24 cellular contexts compared by ENCODE assay signal in the genomic region with DNA sequence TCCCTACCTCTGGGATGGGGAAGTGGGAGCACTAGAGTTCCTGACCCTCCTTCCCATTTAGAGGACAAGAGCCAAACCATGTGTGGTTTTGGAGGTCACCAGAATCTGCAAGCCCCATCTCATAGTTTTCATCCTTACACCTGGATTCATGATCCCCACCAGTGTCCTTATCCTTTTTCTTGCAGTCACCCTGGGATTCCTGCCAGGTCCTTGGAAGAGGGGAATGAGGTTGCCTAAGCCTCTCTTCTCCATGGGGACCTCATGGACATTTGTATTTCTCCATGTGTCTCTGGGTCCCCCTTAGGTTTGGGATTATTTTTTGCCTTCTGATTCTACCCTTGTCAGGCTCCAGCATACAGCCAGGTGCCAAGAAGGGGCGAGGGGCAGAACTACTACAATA. TPM values are rescaled to one million over a fixed set of nuclear protein-coding genes. Genes with fewer than 3 reads are reported as not detected.
DNase-seq lines count a peak whose midpoint lies in the region; ATAC-seq and TF ChIP-seq lines count a peak whose summit lies in the region.
"Had no signal": no experiment of that assay in that cellular context is flagged by ENCODE, and none has a peak within 500 bp of the region (broad histone marks: within the 10 kb centered on the region; RNA-seq: fewer than 3 reads in every experiment).

No MANE protein-coding gene starts in this region.

- H2BK120ac ChIP-seq in IMR-90 (ENCODE audit: low read depth, low read length) = no peak overlapping the region

- no peaks in the 10 kb centered on the region for H3K9me3 ChIP-seq in left ventricle myocardium inferior (replicated peaks)
- no peaks in the 10 kb centered on the region for H3K9me3 ChIP-seq in heart right ventricle
- no peaks in the 10 kb centered on the region for H3K9me3 ChIP-seq in IMR-90 (ENCODE audit: control insufficient read depth, insufficient read depth, low read length)
- H3K9me3 ChIP-seq in gastroesophageal sphincter = no peaks in the 10 kb centered on the region
- H3K9me3 ChIP-seq: BE2C, Caco-2, Peyer's patch, SK-N-SH had no signal

- BruUV-seq in IMR-90 (replicated peaks; lab: Mats Ljungman, UMichigan) = no TSS peak

- H3K56ac ChIP-seq in IMR-90 (ENCODE audit: extremely low read depth, insufficient read depth, low read length) = no peak overlapping the region

- POLR2A ChIA-PET in IMR-90 (lab: Charles Lee; ENCODE audit: unreplicated experiment) = no interaction called here

- H3K4me3 ChIP-seq in left ventricle myocardium inferior (no peak overlapping the region), heart right ventricle (no peak overlapping the region), IMR-90 (ENCODE audit: insufficient read depth, low read depth, low read length) (no peak overlapping the region), gastroesophageal sphincter (no peak overlapping the region)
- H3K4me3 ChIP-seq: Peyer's patch had no signal

- in situ Hi-C loops in IMR-90 (cut with MboI; ENCODE audit: low sequenced_read_pairs) = no loop called here

- no peaks in the 10 kb centered on the region for H3K79me1 ChIP-seq in IMR-90 (ENCODE audit: low read depth in 1 of 2, low read length in 2 of 2)

- no peak overlapping the region for H3K4ac ChIP-seq in IMR-90 (ENCODE audit: low read depth, low read length)

- H3K18ac ChIP-seq in IMR-90 (ENCODE audit: low read depth, low read length) = no peak overlapping the region

- no peak for TF ChIP-seq POLR2A in IMR-90 (IDR thresholded peaks at IDR 0.05; ENCODE audit: low read depth, low read length)
- no peak for TF ChIP-seq POLR2A in gastroesophageal sphincter (IDR thresholded peaks at IDR 0.05)

- H4K8ac ChIP-seq in IMR-90 (ENCODE audit: low read depth in 2 of 2, low read length in 2 of 2) = no peak overlapping the region

- H4K5ac ChIP-seq in IMR-90 (ENCODE audit: low read depth, low read length) = no peak overlapping the region

- 10 to 19% methylated on average over 1 of the region's 1 CpG for WGBS in heart right ventricle, 2 donors
- WGBS in IMR-90 (ENCODE audit: extremely low coverage in 2 of 2, insufficient read length in 1 of 2), 2 experiments = 14% methylated on average over 1 of the region's 1 CpG; no CpG with 5 or more reads in 1 of the 2 experiments
- WGBS in gastroesophageal sphincter (ENCODE audit: low coverage in 1 of 2), 2 donors = no CpG with 5 or more reads among the region's 1 CpG

- CTCF ChIA-PET in IMR-90 (lab: Yijun Ruan, JAX) = interaction anchor here (1.0 kb wide), 1 partner anchor 15 kb away, joined by 4 read pairs; no protein-coding TSS in a partner anchor

- H3K9ac ChIP-seq in IMR-90 (ENCODE audit: low read depth, low read length) = no peak overlapping the region
- H3K9ac ChIP-seq: SK-N-SH had no signal

- no peak overlapping the region for H2AK5ac ChIP-seq in IMR-90 (ENCODE audit: low read depth, low read length)

- TF ChIP-seq RAD21 in IMR-90 (IDR thresholded peaks at IDR 0.05; ENCODE audit: low read length) = no peak

- ATAC-seq in heart right ventricle (no peak), IMR-90 (ENCODE audit: low read depth) (no peak), gastroesophageal sphincter (no peak), sciatic nerve (peak; percentile 21), GM18520 (IDR thresholded peaks at IDR 0.05; ENCODE audit: unreplicated experiment) (no peak)

- H3K27ac ChIP-seq in left ventricle myocardium inferior (replicated peaks) (peak overlapping the region; percentile 11), heart right ventricle (peak overlapping the region in 1 of 10 donors; percentile 19), IMR-90 (ENCODE audit: insufficient read depth, low read length) (no peak overlapping the region), gastroesophageal sphincter (peak overlapping the region in 3 of 4 donors; percentile 30 to 58 (median 43))
- H3K27ac ChIP-seq: Peyer's patch had no signal

- peak overlapping the region; percentile 23 for H2AFZ ChIP-seq in IMR-90 (replicated peaks; ENCODE audit: low read length, poor library complexity)

- no peak for TF ChIP-seq EP300 in gastroesophageal sphincter (IDR thresholded peaks at IDR 0.05)

- no peak overlapping the region for H2AK9ac ChIP-seq in IMR-90 (replicated peaks; ENCODE audit: low read depth, low read length, poor library complexity)

- H3K36me3 ChIP-seq in left ventricle myocardium inferior = no peaks in the 10 kb centered on the region
- H3K36me3 ChIP-seq in heart right ventricle = no peaks in the 10 kb centered on the region
- no peaks in the 10 kb centered on the region for H3K36me3 ChIP-seq in IMR-90 (ENCODE audit: control insufficient read depth, insufficient read depth, low read length)
- H3K36me3 ChIP-seq in gastroesophageal sphincter = no peaks in the 10 kb centered on the region
- H3K36me3 ChIP-seq: BE2C, Peyer's patch had no signal

- no peak overlapping the region for H2BK5ac ChIP-seq in IMR-90 (ENCODE audit: low read depth, low read length, poor library complexity, severe bottlenecking)

- no peak overlapping the region for H3K23ac ChIP-seq in IMR-90 (ENCODE audit: low read depth, low read length)

- no peak overlapping the region for H2BK20ac ChIP-seq in IMR-90 (ENCODE audit: low read depth, low read length)

- H4K20me1 ChIP-seq in IMR-90 (ENCODE audit: insufficient read depth, low read length) = peaks cover 4% of the 10 kb centered on the region

- dilution Hi-C loops in IMR-90 (cut with HindIII; ENCODE audit: low sequenced_read_pairs, unreplicated experiment) = no loop called here

- no peak for TF ChIP-seq CTCF in left ventricle myocardium inferior (IDR thresholded peaks at IDR 0.05; ENCODE audit: borderline replicate concordance)
- no peak for TF ChIP-seq CTCF in heart right ventricle (IDR thresholded peaks at IDR 0.05)
- no peak for TF ChIP-seq CTCF in IMR-90 (conservative IDR thresholded peaks at IDR 0.05; ENCODE audit: low read depth, low read length)
- no peak for TF ChIP-seq CTCF in gastroesophageal sphincter (IDR thresholded peaks at IDR 0.05)

- DNase-seq in left ventricle myocardium inferior (no peak), heart right ventricle (no peak), IMR-90 (no peak), sciatic nerve (ENCODE audit: low spot score) (no peak), DMS53 (lab: John Stamatoyannopoulos, UW) (no peak)
- DNase-seq in activated effector memory CD4-positive, alpha-beta T cell treated with Interleukin-2 at 50 U/mL for 16 hours = no peak
- DNase-seq: BE2C, Caco-2, GF-D8, KG1, NCI-H1048, NCI-H1436, NCI-H2029, NCI-H2171, NCI-H526, Peyer's patch, SHP77 had no signal

- peaks cover 12% of the 10 kb centered on the region for H3K9me1 ChIP-seq in IMR-90 (ENCODE audit: insufficient read depth, low read length)

- no peak overlapping the region for H2BK15ac ChIP-seq in IMR-90 (ENCODE audit: low read depth, low read length)

- intact Hi-C loops in left ventricle myocardium inferior (cut with micrococcal nuclease) = no loop called here
- intact Hi-C loops in heart right ventricle (cut with DNase I) = no loop called here
- intact Hi-C loops in IMR-90 (cut with micrococcal nuclease) = no loop called here
- intact Hi-C loops in sciatic nerve (cut with DNase I) = no loop called here

- H3K14ac ChIP-seq in IMR-90 (replicated peaks; ENCODE audit: low read depth, low read length) = no peak overlapping the region

- no peak overlapping the region for H4K91ac ChIP-seq in IMR-90 (ENCODE audit: insufficient read depth, low read depth, low read length)

- no peak overlapping the region for H3K4me2 ChIP-seq in IMR-90 (ENCODE audit: low read depth, low read length)

- H3K27me3 ChIP-seq in left ventricle myocardium inferior (ENCODE audit: low read depth) (peaks cover 98% of the 10 kb centered on the region), heart right ventricle (peaks cover 24 to 100% (median 91%) of the 10 kb centered on the region in 7 donors), IMR-90 (ENCODE audit: control insufficient read depth, insufficient read depth, low read length) (peaks cover 75% of the 10 kb centered on the region), gastroesophageal sphincter (peaks cover 92% of the 10 kb centered on the region)

- H3K4me1 ChIP-seq in left ventricle myocardium inferior (peaks cover 39% of the 10 kb centered on the region), heart right ventricle (peaks cover 9 to 44% (median 29%) of the 10 kb centered on the region in 9 donors), IMR-90 (ENCODE audit: control insufficient read depth, insufficient read depth, low read length) (peaks cover 14% of the 10 kb centered on the region), gastroesophageal sphincter (peaks cover 0 to 54% (median 20%) of the 10 kb centered on the region in 3 donors)
- H3K4me1 ChIP-seq: BE2C had no signal

RNA-seq across cellular contexts. Expression of a gene that starts 1.5 kb away (rescaled TPM):
- total RNA-seq in left ventricle myocardium inferior (0.44 TPM), heart right ventricle (under 1 TPM in 9 of 10 donors, not detected in 1; 0.13 to 0.47 (median 0.20) TPM), IMR-90 (2012; rRNA removed) (under 0.01 TPM in 2 replicates), gastroesophageal sphincter (1 to 10 TPM in 2 of 4 donors, under 1 TPM in 1, not detected in 1; 0.54 to 3.3 (median 1.2) TPM), sciatic nerve (1.1 TPM)
- polyA plus RNA-seq in heart right ventricle (under 1 TPM; 0.20 to 0.22 TPM), IMR-90 (2012; rRNA removed) (0.26 and 0.53 TPM in 2 replicates)
- 0.37 and 0.53 TPM in 2 replicates for polyA plus RNA-seq in IMR-90 (2012; cell fraction: cytosol; rRNA removed)
- 1.4 and 1.9 TPM in 2 replicates for polyA plus RNA-seq in IMR-90 (2012; cell fraction: nucleus; rRNA removed; ENCODE audit: low replicate concordance)

RNA-seq across cellular contexts. Expression of a gene that starts 5.0 kb away (rescaled TPM):
- total RNA-seq in left ventricle myocardium inferior (not detected), heart right ventricle (not detected), IMR-90 (2012; rRNA removed) (not detected in 2 replicates), gastroesophageal sphincter (not detected), sciatic nerve (not detected)
- polyA plus RNA-seq in heart right ventricle (not detected), IMR-90 (2012; rRNA removed) (not detected in 2 replicates)
- polyA plus RNA-seq in IMR-90 (2012; cell fraction: cytosol; rRNA removed) = not detected in 2 replicates
- 0.08 TPM in 1 of 2 replicates, not detected in the other for polyA plus RNA-seq in IMR-90 (2012; cell fraction: nucleus; rRNA removed; ENCODE audit: low replicate concordance)
- total RNA-seq: A172, Caco-2, H4, HepG2, HFFc6, Peyer's patch had no signal
- polyA plus RNA-seq: HepG2, SK-N-SH had no signal

RNA-seq across cellular contexts. Expression of a gene that starts 15.8 kb away (rescaled TPM):
- 49.6 TPM for total RNA-seq in left ventricle myocardium inferior
- total RNA-seq in heart right ventricle = 10 to 100 TPM; 44.2 to 90.8 (median 54.8) TPM
- polyA plus RNA-seq in heart right ventricle = 10 to 100 TPM; 30.3 to 48.3 TPM
- 97.7 and 103 TPM in 2 replicates for total RNA-seq in IMR-90 (2012; rRNA removed)
- polyA plus RNA-seq in IMR-90 (2012; rRNA removed) = 198 and 222 TPM in 2 replicates
- 112 and 114 TPM in 2 replicates for polyA plus RNA-seq in IMR-90 (2012; cell fraction: cytosol; rRNA removed)
- polyA plus RNA-seq in IMR-90 (2012; cell fraction: nucleus; rRNA removed; ENCODE audit: low replicate concordance) = 92.4 and 160 TPM in 2 replicates
- 10 to 100 TPM; 52.6 to 91.6 (median 83.1) TPM for total RNA-seq in gastroesophageal sphincter
- 112 TPM for total RNA-seq in sciatic nerve

RNA-seq across cellular contexts. Expression of a gene that starts 26.1 kb away (rescaled TPM):
- total RNA-seq in left ventricle myocardium inferior (1.4 TPM), heart right ventricle (1 to 10 TPM in 1 of 10 donors, under 1 TPM in 9; 0.19 to 1.4 (median 0.49) TPM), IMR-90 (2012; rRNA removed) (under 0.01 and 0.18 TPM in 2 replicates), gastroesophageal sphincter (not detected), sciatic nerve (not detected)
- polyA plus RNA-seq in heart right ventricle (under 1 TPM; 0.19 to 0.37 TPM), IMR-90 (2012; rRNA removed) (0.21 and 0.22 TPM in 2 replicates)
- polyA plus RNA-seq in IMR-90 (2012; cell fraction: cytosol; rRNA removed) = 0.05 and 0.10 TPM in 2 replicates
- 0.95 and 1.1 TPM in 2 replicates for polyA plus RNA-seq in IMR-90 (2012; cell fraction: nucleus; rRNA removed; ENCODE audit: low replicate concordance)

RNA-seq across cellular contexts. Expression of a gene that starts 45.5 kb away (rescaled TPM):
- total RNA-seq in left ventricle myocardium inferior = 104 TPM
- 100 to 1,000 TPM in 5 of 10 donors, 10 to 100 TPM in 5; 79.4 to 110 (median 100) TPM for total RNA-seq in heart right ventricle
- polyA plus RNA-seq in heart right ventricle = 10 to 100 TPM; 71.0 to 77.5 TPM
- total RNA-seq in IMR-90 (2012; rRNA removed) = 76.4 and 106 TPM in 2 replicates
- 67.8 and 81.1 TPM in 2 replicates for polyA plus RNA-seq in IMR-90 (2012; rRNA removed)
- polyA plus RNA-seq in IMR-90 (2012; cell fraction: cytosol; rRNA removed) = 32.2 and 43.2 TPM in 2 replicates
- polyA plus RNA-seq in IMR-90 (2012; cell fraction: nucleus; rRNA removed; ENCODE audit: low replicate concordance) = 17.6 and 73.2 TPM in 2 replicates
- 10 to 100 TPM; 55.9 to 79.9 (median 64.2) TPM for total RNA-seq in gastroesophageal sphincter
- 46.4 TPM for total RNA-seq in sciatic nerve
